In genomic region chr3:133675631-133676335, GRCh38 we compare ENCODE assay signal across 1 cellular context.
A peak's percentile ranks its signal among the peaks of the same experiment; 100 is the strongest.
TF ChIP-seq lines count a peak whose summit lies in the region.

No MANE protein-coding gene starts in this region.

TF ChIP-seq in HepG2, 621 proteins besides CTCF, POLR2A, EP300 and RAD21 (continued from another document and continues in another):
- TF ChIP-seq, protein P1, sequence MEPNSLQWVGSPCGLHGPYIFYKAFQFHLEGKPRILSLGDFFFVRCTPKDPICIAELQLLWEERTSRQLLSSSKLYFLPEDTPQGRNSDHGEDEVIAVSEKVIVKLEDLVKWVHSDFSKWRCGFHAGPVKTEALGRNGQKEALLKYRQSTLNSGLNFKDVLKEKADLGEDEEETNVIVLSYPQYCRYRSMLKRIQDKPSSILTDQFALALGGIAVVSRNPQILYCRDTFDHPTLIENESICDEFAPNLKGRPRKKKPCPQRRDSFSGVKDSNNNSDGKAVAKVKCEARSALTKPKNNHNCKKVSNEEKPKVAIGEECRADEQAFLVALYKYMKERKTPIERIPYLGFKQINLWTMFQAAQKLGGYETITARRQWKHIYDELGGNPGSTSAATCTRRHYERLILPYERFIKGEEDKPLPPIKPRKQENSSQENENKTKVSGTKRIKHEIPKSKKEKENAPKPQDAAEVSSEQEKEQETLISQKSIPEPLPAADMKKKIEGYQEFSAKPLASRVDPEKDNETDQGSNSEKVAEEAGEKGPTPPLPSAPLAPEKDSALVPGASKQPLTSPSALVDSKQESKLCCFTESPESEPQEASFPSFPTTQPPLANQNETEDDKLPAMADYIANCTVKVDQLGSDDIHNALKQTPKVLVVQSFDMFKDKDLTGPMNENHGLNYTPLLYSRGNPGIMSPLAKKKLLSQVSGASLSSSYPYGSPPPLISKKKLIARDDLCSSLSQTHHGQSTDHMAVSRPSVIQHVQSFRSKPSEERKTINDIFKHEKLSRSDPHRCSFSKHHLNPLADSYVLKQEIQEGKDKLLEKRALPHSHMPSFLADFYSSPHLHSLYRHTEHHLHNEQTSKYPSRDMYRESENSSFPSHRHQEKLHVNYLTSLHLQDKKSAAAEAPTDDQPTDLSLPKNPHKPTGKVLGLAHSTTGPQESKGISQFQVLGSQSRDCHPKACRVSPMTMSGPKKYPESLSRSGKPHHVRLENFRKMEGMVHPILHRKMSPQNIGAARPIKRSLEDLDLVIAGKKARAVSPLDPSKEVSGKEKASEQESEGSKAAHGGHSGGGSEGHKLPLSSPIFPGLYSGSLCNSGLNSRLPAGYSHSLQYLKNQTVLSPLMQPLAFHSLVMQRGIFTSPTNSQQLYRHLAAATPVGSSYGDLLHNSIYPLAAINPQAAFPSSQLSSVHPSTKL (CRISPR knock-in tag; IDR thresholded peaks at IDR 0.05), result peak; percentile 95
- TF ChIP-seq ZNF503 (CRISPR knock-in tag; IDR thresholded peaks at IDR 0.05) (peak; percentile 80), JUN (CRISPR knock-in tag; IDR thresholded peaks at IDR 0.05) (no peak), ZNF484 (CRISPR knock-in tag; IDR thresholded peaks at IDR 0.05; ENCODE audit: borderline replicate concordance, low read depth) (no peak), ZNF720 (CRISPR knock-in tag; IDR thresholded peaks at IDR 0.05) (no peak), NFYB (CRISPR knock-in tag; IDR thresholded peaks at IDR 0.05) (no peak), ZSCAN25 (CRISPR knock-in tag; IDR thresholded peaks at IDR 0.05) (0 out of 2 replicates have a peak, but pooled peaks have one; percentile 34), HNRNPH1 (optimal IDR thresholded peaks at IDR 0.05; ENCODE audit: low read depth, low read length) (no peak), ZNF775 (CRISPR knock-in tag; IDR thresholded peaks at IDR 0.05; ENCODE audit: borderline replicate concordance) (peak; percentile 76; the same call in 1 of the 2 replicates), BRD4 (CRISPR knock-in tag; IDR thresholded peaks at IDR 0.05) (no peak), RCOR2 (CRISPR knock-in tag; IDR thresholded peaks at IDR 0.05) (peak; percentile 67; the same call in 1 of the 2 replicates), KLF16 (CRISPR knock-in tag; IDR thresholded peaks at IDR 0.05) (peak in 1 of 2 experiments; percentile 85; a peak in 1 of 4 replicates), ZSCAN30 (CRISPR knock-in tag; IDR thresholded peaks at IDR 0.05) (peak; percentile 42; the same call in 1 of the 2 replicates), SMC3 (IDR thresholded peaks at IDR 0.05; ENCODE audit: low read length) (peak; percentile 31; the same call in 1 of the 2 replicates), ZSCAN22 (CRISPR knock-in tag; IDR thresholded peaks at IDR 0.05) (no peak), ZNF251 (CRISPR knock-in tag; IDR thresholded peaks at IDR 0.05) (no peak), KMT2B (CRISPR knock-in tag; IDR thresholded peaks at IDR 0.05) (no peak), NFIB (CRISPR knock-in tag; IDR thresholded peaks at IDR 0.05; ENCODE audit: borderline replicate concordance) (no peak), YEATS4 (CRISPR knock-in tag; IDR thresholded peaks at IDR 0.05; ENCODE audit: borderline replicate concordance) (0 out of 2 replicates have a peak, but pooled peaks have one; percentile 25), GFI1 (CRISPR knock-in tag; IDR thresholded peaks at IDR 0.05; ENCODE audit: borderline replicate concordance) (peak; percentile 97), SKIL (CRISPR knock-in tag; IDR thresholded peaks at IDR 0.05; ENCODE audit: borderline replicate concordance) (no peak; the same call in 1 of the 2 replicates), ZNF512B (CRISPR knock-in tag; IDR thresholded peaks at IDR 0.05; ENCODE audit: borderline replicate concordance) (no peak), ELF3 (CRISPR knock-in tag; IDR thresholded peaks at IDR 0.05) (peak; percentile 59; the same call in 1 of the 2 replicates), ZNF75D (CRISPR knock-in tag; IDR thresholded peaks at IDR 0.05; ENCODE audit: borderline replicate concordance) (no peak), KDM4B (CRISPR knock-in tag; IDR thresholded peaks at IDR 0.05) (no peak), MTF2 (CRISPR knock-in tag; IDR thresholded peaks at IDR 0.05; ENCODE audit: borderline replicate concordance) (no peak), IRF9 (CRISPR knock-in tag; IDR thresholded peaks at IDR 0.05; ENCODE audit: borderline replicate concordance) (0 out of 2 replicates have a peak, but pooled peaks have one; percentile 60), ZBTB1 (CRISPR knock-in tag; IDR thresholded peaks at IDR 0.05; ENCODE audit: borderline replicate concordance) (no peak), ZBTB2 (CRISPR knock-in tag; IDR thresholded peaks at IDR 0.05; ENCODE audit: low read depth) (no peak), ZBTB33 (CRISPR knock-in tag; IDR thresholded peaks at IDR 0.05) (0 out of 2 replicates have a peak, but pooled peaks have one; percentile 6), ZNF331 (CRISPR knock-in tag; IDR thresholded peaks at IDR 0.05) (no peak)
- TF ChIP-seq, protein P2, sequence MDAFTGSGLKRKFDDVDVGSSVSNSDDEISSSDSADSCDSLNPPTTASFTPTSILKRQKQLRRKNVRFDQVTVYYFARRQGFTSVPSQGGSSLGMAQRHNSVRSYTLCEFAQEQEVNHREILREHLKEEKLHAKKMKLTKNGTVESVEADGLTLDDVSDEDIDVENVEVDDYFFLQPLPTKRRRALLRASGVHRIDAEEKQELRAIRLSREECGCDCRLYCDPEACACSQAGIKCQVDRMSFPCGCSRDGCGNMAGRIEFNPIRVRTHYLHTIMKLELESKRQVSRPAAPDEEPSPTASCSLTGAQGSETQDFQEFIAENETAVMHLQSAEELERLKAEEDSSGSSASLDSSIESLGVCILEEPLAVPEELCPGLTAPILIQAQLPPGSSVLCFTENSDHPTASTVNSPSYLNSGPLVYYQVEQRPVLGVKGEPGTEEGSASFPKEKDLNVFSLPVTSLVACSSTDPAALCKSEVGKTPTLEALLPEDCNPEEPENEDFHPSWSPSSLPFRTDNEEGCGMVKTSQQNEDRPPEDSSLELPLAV (CRISPR knock-in tag; conservative IDR thresholded peaks at IDR 0.05; ENCODE audit: low read depth), result no peak
- TF ChIP-seq, protein P3, sequence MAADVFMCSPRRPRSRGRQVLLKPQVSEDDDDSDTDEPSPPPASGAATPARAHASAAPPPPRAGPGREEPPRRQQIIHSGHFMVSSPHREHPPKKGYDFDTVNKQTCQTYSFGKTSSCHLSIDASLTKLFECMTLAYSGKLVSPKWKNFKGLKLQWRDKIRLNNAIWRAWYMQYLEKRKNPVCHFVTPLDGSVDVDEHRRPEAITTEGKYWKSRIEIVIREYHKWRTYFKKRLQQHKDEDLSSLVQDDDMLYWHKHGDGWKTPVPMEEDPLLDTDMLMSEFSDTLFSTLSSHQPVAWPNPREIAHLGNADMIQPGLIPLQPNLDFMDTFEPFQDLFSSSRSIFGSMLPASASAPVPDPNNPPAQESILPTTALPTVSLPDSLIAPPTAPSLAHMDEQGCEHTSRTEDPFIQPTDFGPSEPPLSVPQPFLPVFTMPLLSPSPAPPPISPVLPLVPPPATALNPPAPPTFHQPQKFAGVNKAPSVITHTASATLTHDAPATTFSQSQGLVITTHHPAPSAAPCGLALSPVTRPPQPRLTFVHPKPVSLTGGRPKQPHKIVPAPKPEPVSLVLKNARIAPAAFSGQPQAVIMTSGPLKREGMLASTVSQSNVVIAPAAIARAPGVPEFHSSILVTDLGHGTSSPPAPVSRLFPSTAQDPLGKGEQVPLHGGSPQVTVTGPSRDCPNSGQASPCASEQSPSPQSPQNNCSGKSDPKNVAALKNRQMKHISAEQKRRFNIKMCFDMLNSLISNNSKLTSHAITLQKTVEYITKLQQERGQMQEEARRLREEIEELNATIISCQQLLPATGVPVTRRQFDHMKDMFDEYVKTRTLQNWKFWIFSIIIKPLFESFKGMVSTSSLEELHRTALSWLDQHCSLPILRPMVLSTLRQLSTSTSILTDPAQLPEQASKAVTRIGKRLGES (CRISPR knock-in tag; IDR thresholded peaks at IDR 0.05; ENCODE audit: borderline replicate concordance), result no peak
- TF ChIP-seq, protein P4, sequence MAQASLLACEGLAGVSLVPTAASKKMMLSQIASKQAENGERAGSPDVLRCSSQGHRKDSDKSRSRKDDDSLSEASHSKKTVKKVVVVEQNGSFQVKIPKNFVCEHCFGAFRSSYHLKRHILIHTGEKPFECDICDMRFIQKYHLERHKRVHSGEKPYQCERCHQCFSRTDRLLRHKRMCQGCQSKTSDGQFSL (CRISPR knock-in tag; IDR thresholded peaks at IDR 0.05), result 0 out of 2 replicates have a peak, but pooled peaks have one; percentile 7
